ENCODE assay signal across 9 cellular contexts in the genomic region with DNA sequence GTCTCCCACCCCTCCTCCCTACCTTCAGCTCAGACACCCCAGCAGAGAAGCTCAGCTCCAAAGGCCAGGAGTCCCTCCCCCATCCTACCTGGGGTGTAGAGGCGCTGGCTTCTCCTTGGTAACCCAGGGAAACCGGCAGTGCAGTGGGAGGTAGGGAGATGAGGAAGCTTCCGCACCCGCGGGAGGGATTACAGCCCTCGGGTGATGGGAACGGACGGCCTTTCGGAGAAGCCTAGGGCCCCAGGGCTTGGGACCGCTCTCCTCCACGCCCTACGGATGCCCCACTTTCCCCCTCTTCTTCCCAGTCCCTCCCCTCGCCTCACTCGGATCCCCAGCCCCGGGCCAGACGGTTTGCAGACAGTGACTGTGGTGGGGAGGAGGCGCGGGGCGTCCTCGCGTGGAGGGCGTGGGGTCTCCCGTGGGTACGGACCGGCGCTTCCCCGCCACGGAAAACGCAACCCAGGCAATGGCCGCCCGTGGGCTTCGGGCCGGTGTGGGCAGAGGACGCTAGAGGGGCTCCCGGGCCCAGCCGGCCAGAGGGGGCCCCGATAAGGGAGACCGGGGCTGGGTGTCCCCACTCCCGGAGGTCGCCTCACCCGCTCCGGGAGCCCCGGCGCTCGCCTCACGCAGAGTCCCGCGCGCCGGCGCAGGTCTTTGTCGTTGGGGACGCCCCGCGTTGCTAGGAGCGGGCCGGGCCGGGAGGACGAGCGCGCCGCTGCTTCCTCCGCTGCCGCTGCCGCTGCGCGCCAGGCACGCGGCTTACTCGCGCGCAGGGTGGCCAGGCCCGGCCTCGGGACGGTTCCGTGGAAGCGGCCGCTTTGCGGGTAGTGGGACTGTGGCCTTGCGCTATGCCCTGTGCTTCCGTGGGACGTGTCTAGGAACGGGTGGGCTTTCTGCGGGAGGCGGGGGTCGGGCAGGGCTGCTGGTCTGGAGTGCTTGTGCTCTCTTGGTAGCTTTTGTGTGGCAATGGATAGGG. TPM values are rescaled to one million over a fixed set of nuclear protein-coding genes. Genes with fewer than 3 reads are reported as not detected.
DNase-seq lines count a peak whose midpoint lies in the region; ATAC-seq, FAIRE-seq and TF ChIP-seq lines count a peak whose summit lies in the region.
"Had no signal": no experiment of that assay in that cellular context is flagged by ENCODE, and none has a peak within 500 bp of the region (broad histone marks: within the 10 kb centered on the region; RNA-seq: fewer than 3 reads in every experiment).

No MANE protein-coding gene starts in this region.

- WGBS in small intestine, 3 donors, result 0 to 4% (median 1%) methylated on average over 53 to 86 of the region's 86 CpGs

- no peak for TF ChIP-seq CTCF in brain microvascular endothelial cell (IDR thresholded peaks at IDR 0.05; ENCODE audit: low read depth, low read length, missing control alignments)

- H3K9me3 ChIP-seq in T-helper 17 cell (ENCODE audit: control insufficient read depth, low read length, poor library complexity, severe bottlenecking) (no peaks in the 10 kb centered on the region), iPS-20b (ENCODE audit: insufficient read depth, low read depth, low read length) (no peaks in the 10 kb centered on the region), small intestine (ENCODE audit: control insufficient read depth, low read depth) (no peaks in the 10 kb centered on the region)
- H3K9me3 ChIP-seq: BLaER1 had no signal

- H3K4me3 Mint-ChIP-seq in T-helper 17 cell, result peak overlapping the region; percentile 66

- H3K4me1 ChIP-seq in iPS-20b (ENCODE audit: insufficient read depth, low read length), result no peaks in the 10 kb centered on the region; the same call in 1 of the 2 replicates
- no peaks in the 10 kb centered on the region for H3K4me1 ChIP-seq in small intestine (ENCODE audit: control insufficient read depth in 2 of 2, insufficient read depth in 1 of 2, low read depth in 1 of 2, low read length in 1 of 2)
- H3K4me1 ChIP-seq: BLaER1 had no signal

- ATAC-seq in T-helper 17 cell, result peak; percentile 86
- no peak for ATAC-seq in GM21717 (IDR thresholded peaks at IDR 0.05; ENCODE audit: unreplicated experiment)

- DNase-seq in NCI-H1436 (lab: John Stamatoyannopoulos, UW), result peak; percentile 26
- no peak for DNase-seq in NCI-H1436 treated with DMSO at 0.1 percent for 48 hours (lab: John Stamatoyannopoulos, UW)
- DNase-seq in T-helper 17 cell, result peak in 1 of 3 donors; percentile 38
- DNase-seq in brain microvascular endothelial cell, result no peak
- DNase-seq in small intestine, result peak; percentile 42
- no peak for DNase-seq in SKM-1 (lab: John Stamatoyannopoulos, UW; ENCODE audit: unreplicated experiment)

- FAIRE-seq in small intestine (lab: Jason Lieb, UNC), result no peak

- peaks cover 6% of the 10 kb centered on the region for H3K36me3 Mint-ChIP-seq in T-helper 17 cell (ENCODE audit: low read depth)

- H3K27me3 ChIP-seq in brain microvascular endothelial cell (replicated peaks) (peaks cover 23% of the 10 kb centered on the region), iPS-20b (ENCODE audit: insufficient read depth, low read length) (peaks cover 48% of the 10 kb centered on the region), small intestine (ENCODE audit: control insufficient read depth in 2 of 2, insufficient read depth in 2 of 2, low read length in 2 of 2) (peaks cover 0 to 25% of the 10 kb centered on the region in 2 donors)

- in situ Hi-C loops in brain microvascular endothelial cell (cut with HindIII; ENCODE audit: low pct_ligation_motif_present, low sequenced_read_pairs), result no loop called here

- peak overlapping the region; percentile 65; the same call in 1 of the 2 replicates for H3K9ac ChIP-seq in iPS-20b (ENCODE audit: low read depth, low read length)
- H3K9ac ChIP-seq: BLaER1 had no signal

- no peak overlapping the region for H3K27ac Mint-ChIP-seq in T-helper 17 cell

- H3K36me3 ChIP-seq in brain microvascular endothelial cell (replicated peaks) (peaks cover 17% of the 10 kb centered on the region), iPS-20b (ENCODE audit: insufficient read depth, low read depth, low read length) (peaks cover 24% of the 10 kb centered on the region), small intestine (ENCODE audit: control insufficient read depth in 2 of 2, insufficient read depth in 2 of 2, low read length in 2 of 2) (peaks cover 4 to 16% of the 10 kb centered on the region in 2 donors)

- H3K27me3 Mint-ChIP-seq in T-helper 17 cell, result peaks cover 53% of the 10 kb centered on the region

- H3K27ac ChIP-seq in brain microvascular endothelial cell (no peak overlapping the region), iPS-20b (ENCODE audit: low read length) (no peak overlapping the region), small intestine (ENCODE audit: low read depth in 1 of 2, low read length in 1 of 2) (no peak overlapping the region)
- H3K27ac ChIP-seq: BLaER1 had no signal

- peaks cover 16% of the 10 kb centered on the region for H3K4me1 Mint-ChIP-seq in T-helper 17 cell

- H3K4me3 ChIP-seq in brain microvascular endothelial cell (ENCODE audit: low read depth, low read length) (peak overlapping the region; percentile 33), iPS-20b (ENCODE audit: low read length) (peak overlapping the region; percentile 79), small intestine (ENCODE audit: low read depth in 1 of 2, low read length in 2 of 2) (peak overlapping the region in 1 of 2 donors; percentile 42)
- H3K4me3 ChIP-seq: BLaER1 had no signal

RNA-seq across cellular contexts. Expression of a gene that starts 15.8 kb away (rescaled TPM):
- total RNA-seq in T-helper 17 cell, result 10 to 100 TPM; 13.1 to 14.8 TPM
- 10 to 100 TPM in 1 of 3 donors, 1 to 10 TPM in 2; 3.2 to 11.4 (median 6.7) TPM for polyA plus RNA-seq in small intestine

RNA-seq across cellular contexts. Expression of a gene that starts 27.1 kb away (rescaled TPM):
- total RNA-seq in T-helper 17 cell, result not detected
- 1 to 10 TPM in 1 of 3 donors, not detected in 2; 3.1 TPM for polyA plus RNA-seq in small intestine

RNA-seq across cellular contexts. Expression of a gene that starts 32.0 kb away (rescaled TPM):
- total RNA-seq in T-helper 17 cell, result 10 to 100 TPM; 59.2 to 62.8 TPM
- polyA plus RNA-seq in small intestine, result 10 to 100 TPM in 1 of 3 donors, 1 to 10 TPM in 2; 7.6 to 13.5 (median 8.3) TPM

RNA-seq across cellular contexts. Expression of a gene that starts 40.0 kb away (rescaled TPM):
- total RNA-seq in T-helper 17 cell, result 10 to 100 TPM; 14.7 to 15.2 TPM
- polyA plus RNA-seq in small intestine, result 10 to 100 TPM in 2 of 3 donors, 1 to 10 TPM in 1; 6.5 to 33.2 (median 11.3) TPM

RNA-seq across cellular contexts. Expression of a gene that starts 45.1 kb away (rescaled TPM):
- not detected for total RNA-seq in T-helper 17 cell
- polyA plus RNA-seq in small intestine, result under 1 TPM in 1 of 3 donors, not detected in 2; 0.13 TPM

Comparison
In these comparisons a context has a peak if more than half of its experiments do, and no peak if none do; other contexts are left out.
1. DNase-seq: peak in NCI-H1436 (single experiment) and small intestine (single experiment); none in NCI-H1436 treated with DMSO at 0.1 percent for 48 hours (single experiment), brain microvascular endothelial cell (single experiment) and SKM-1 (single experiment).